18 cellular contexts compared by ENCODE assay signal in genomic region chr5:436641-436975, GRCh38.
"Had no signal": no experiment of that assay in that cellular context is flagged by ENCODE, and none has a peak within 500 bp of the region (broad histone marks: within the 10 kb centered on the region; RNA-seq: fewer than 3 reads in every experiment).

No MANE protein-coding gene starts in this region.

- H3K27ac Mint-ChIP-seq: activated CD4-positive, alpha-beta T cell treated with anti-CD3 and anti-CD28 coated beads, Interleukin-2, amount 10 ng/mL, durations not matched to agents 7 days and 5 days; activated CD8-positive, alpha-beta T cell treated with anti-CD3 and anti-CD28 coated beads, Interleukin-2, amount 10 ng/mL, durations not matched to agents 7 days and 5 days; activated naive CD4-positive, alpha-beta T cell treated with anti-CD3 and anti-CD28 coated beads, Interleukin-2, amount 50 U/mL, for 24 hours; activated T-cell treated with anti-CD3 and anti-CD28 coated beads, Interleukin-2, amount 50 U/mL, for 24 hours; nephron progenitor cell; stimulated activated memory B cell treated with anti-CD40 and anti-IgM and Interleukin-4, amounts not matched to agents 10 μg/mL and 1 μg/mL and 100 μg/mL, for 72 hours had no signal

- H3K9me3 ChIP-seq: ascending aorta, gastrocnemius medialis, left ventricle myocardium inferior, psoas muscle, right lobe of liver, thoracic aorta had no signal

- H3K4me3 ChIP-seq: ascending aorta, gastrocnemius medialis, left ventricle myocardium inferior, psoas muscle, right lobe of liver, smooth muscle cell, thoracic aorta had no signal

- H3K27ac ChIP-seq: ascending aorta, gastrocnemius medialis, left ventricle myocardium inferior, psoas muscle, right lobe of liver, thoracic aorta had no signal

- H3K36me3 ChIP-seq: ascending aorta, gastrocnemius medialis, left ventricle myocardium inferior, right lobe of liver, thoracic aorta had no signal

- H3K27me3 ChIP-seq: ascending aorta, right lobe of liver had no signal

- H3K9me3 Mint-ChIP-seq: activated CD4-positive, alpha-beta T cell treated with anti-CD3 and anti-CD28 coated beads, Interleukin-2, amount 10 ng/mL, durations not matched to agents 7 days and 5 days; activated naive CD4-positive, alpha-beta T cell treated with anti-CD3 and anti-CD28 coated beads, Interleukin-2, amount 50 U/mL, for 24 hours; activated T-cell treated with anti-CD3 and anti-CD28 coated beads, Interleukin-2, amount 50 U/mL, for 24 hours; nephron progenitor cell; stimulated activated memory B cell treated with anti-CD40 and anti-IgM and Interleukin-4, amounts not matched to agents 10 μg/mL and 1 μg/mL and 100 μg/mL, for 72 hours had no signal

- DNase-seq: activated CD4-positive, alpha-beta T cell treated with anti-CD3 and anti-CD28 coated beads, Interleukin-2, amount 10 ng/mL, durations not matched to agents 7 days and 5 days; activated CD8-positive, alpha-beta T cell treated with anti-CD3 and anti-CD28 coated beads, Interleukin-2, amount 10 ng/mL, durations not matched to agents 7 days and 5 days; activated gamma-delta T cell; effector CD4-positive, alpha-beta T cell; gastrocnemius medialis; left ventricle myocardium inferior; mammary epithelial cell; nephron progenitor cell; stimulated activated CD4-positive, alpha-beta T cell treated with anti-CD3 and anti-CD28 coated beads, Interleukin-4, amount 100 ng/mL, for 24 hours; T-helper 2 cell had no signal

- H3K36me3 Mint-ChIP-seq: activated naive CD4-positive, alpha-beta T cell treated with anti-CD3 and anti-CD28 coated beads, Interleukin-2, amount 50 U/mL, for 24 hours had no signal

- H3K4me3 Mint-ChIP-seq: activated CD4-positive, alpha-beta T cell treated with anti-CD3 and anti-CD28 coated beads, Interleukin-2, amount 10 ng/mL, durations not matched to agents 7 days and 5 days; activated CD8-positive, alpha-beta T cell treated with anti-CD3 and anti-CD28 coated beads, Interleukin-2, amount 10 ng/mL, durations not matched to agents 7 days and 5 days; activated naive CD4-positive, alpha-beta T cell treated with anti-CD3 and anti-CD28 coated beads, Interleukin-2, amount 50 U/mL, for 24 hours; activated T-cell treated with anti-CD3 and anti-CD28 coated beads, Interleukin-2, amount 50 U/mL, for 24 hours; nephron progenitor cell; stimulated activated memory B cell treated with anti-CD40 and anti-IgM and Interleukin-4, amounts not matched to agents 10 μg/mL and 1 μg/mL and 100 μg/mL, for 72 hours had no signal

- H3K4me2 ChIP-seq: smooth muscle cell had no signal

- H3K4me1 ChIP-seq: ascending aorta, left ventricle myocardium inferior, right lobe of liver had no signal

- H3K27me3 Mint-ChIP-seq: activated CD4-positive, alpha-beta T cell treated with anti-CD3 and anti-CD28 coated beads, Interleukin-2, amount 10 ng/mL, durations not matched to agents 7 days and 5 days; activated naive CD4-positive, alpha-beta T cell treated with anti-CD3 and anti-CD28 coated beads, Interleukin-2, amount 50 U/mL, for 24 hours had no signal
